In genomic region chr19:17487240-17488121, GRCh38 we compare ENCODE assay signal across 28 cellular contexts. TPM values are rescaled to one million over a fixed set of nuclear protein-coding genes. Genes with fewer than 3 reads are reported as not detected.
DNase-seq lines count a peak whose midpoint lies in the region; ATAC-seq lines count a peak whose summit lies in the region.
"Had no signal": no experiment of that assay in that cellular context is flagged by ENCODE, and none has a peak within 500 bp of the region (broad histone marks: within the 10 kb centered on the region; RNA-seq: fewer than 3 reads in every experiment).

No MANE protein-coding gene starts in this region.

- no peaks in the 10 kb centered on the region for H3K36me3 Mint-ChIP-seq in activated T-cell treated with anti-CD3 and anti-CD28 coated beads, Interleukin-2, amount 50 U/mL, for 24 hours (ENCODE audit: low read depth)
- no peaks in the 10 kb centered on the region for H3K36me3 Mint-ChIP-seq in activated T-cell treated with anti-CD3 and anti-CD28 coated beads, Interleukin-2, amount 50 U/mL, for 4 hours (ENCODE audit: insufficient read depth)
- H3K36me3 Mint-ChIP-seq in T-helper 17 cell (ENCODE audit: low read depth), result peaks cover 3% of the 10 kb centered on the region
- H3K36me3 Mint-ChIP-seq: activated CD4-positive, alpha-beta memory T cell treated with anti-CD3 and anti-CD28 coated beads for 36 hours had no signal

- H3K9me3 Mint-ChIP-seq in activated T-cell treated with anti-CD3 and anti-CD28 coated beads, Interleukin-2, amount 50 U/mL, for 24 hours, result no peaks in the 10 kb centered on the region
- no peaks in the 10 kb centered on the region for H3K9me3 Mint-ChIP-seq in activated T-cell treated with anti-CD3 and anti-CD28 coated beads, Interleukin-2, amount 50 U/mL, for 4 hours
- H3K9me3 Mint-ChIP-seq: activated CD4-positive, alpha-beta memory T cell treated with anti-CD3 and anti-CD28 coated beads for 36 hours had no signal

- peak overlapping the region; percentile 79 for H3K4me3 Mint-ChIP-seq in activated T-cell treated with anti-CD3 and anti-CD28 coated beads, Interleukin-2, amount 50 U/mL, for 24 hours
- H3K4me3 Mint-ChIP-seq in activated T-cell treated with anti-CD3 and anti-CD28 coated beads, Interleukin-2, amount 50 U/mL, for 4 hours, result no peak overlapping the region
- H3K4me3 Mint-ChIP-seq in T-helper 17 cell, result no peak overlapping the region

- DNase-seq in activated T-cell treated with anti-CD3 and anti-CD28 coated beads, Interleukin-2, amount 50 U/mL, for 24 hours, result no peak
- no peak for DNase-seq in activated T-cell treated with anti-CD3 and anti-CD28 coated beads, Interleukin-2, amount 50 U/mL, for 4 hours
- no peak for DNase-seq in T-helper 17 cell
- DNase-seq in iPS-NIHi11 (ENCODE audit: low spot score), result peak; percentile 58
- DNase-seq in substantia nigra (lab: John Stamatoyannopoulos, UW), result no peak
- DNase-seq in DMS53 treated with DMSO at 0.1 percent for 48 hours (lab: John Stamatoyannopoulos, UW; ENCODE audit: unreplicated experiment), result no peak
- no peak for DNase-seq in activated effector memory CD4-positive, alpha-beta T cell treated with Interleukin-2 at 50 U/mL for 16 hours
- DNase-seq in NCI-H187 (lab: John Stamatoyannopoulos, UW), result no peak
- DNase-seq: ACHN; activated CD4-positive, alpha-beta memory T cell treated with anti-CD3 and anti-CD28 coated beads for 36 hours; adrenal gland; DMS79; foreskin fibroblast; KBM-7; kidney glomerular epithelial cell; mesendoderm; MV-4-11; NCI-H2029; NCI-H510A; psoas muscle; Right ventricle myocardium superior; small intestine; stimulated activated CD4-positive, alpha-beta T cell treated with anti-CD3 and anti-CD28 coated beads, Interleukin-2, amount 100 ng/mL, for 48 hours; T-helper 1 cell had no signal

- ATAC-seq in activated T-cell treated with anti-CD3 and anti-CD28 coated beads, Interleukin-2, amount 50 U/mL, for 4 hours, result no peak
- ATAC-seq in T-helper 17 cell, result no peak

- peak overlapping the region; percentile 3 for H3K27ac ChIP-seq in substantia nigra (ENCODE audit: low read depth, low read length, poor library complexity, severe bottlenecking)
- H3K27ac ChIP-seq: epithelial cell of prostate had no signal

- H3K9me3 ChIP-seq in T-helper 17 cell (ENCODE audit: control insufficient read depth, low read length, poor library complexity, severe bottlenecking), result no peaks in the 10 kb centered on the region
- H3K9me3 ChIP-seq: adrenal gland, psoas muscle, suprapubic skin had no signal

- no peak overlapping the region for H3K27ac Mint-ChIP-seq in activated T-cell treated with anti-CD3 and anti-CD28 coated beads, Interleukin-2, amount 50 U/mL, for 24 hours
- H3K27ac Mint-ChIP-seq in T-helper 17 cell, result peak overlapping the region; percentile 54
- H3K27ac Mint-ChIP-seq: activated CD4-positive, alpha-beta memory T cell treated with anti-CD3 and anti-CD28 coated beads for 36 hours had no signal

- no peaks in the 10 kb centered on the region for H3K27me3 Mint-ChIP-seq in activated T-cell treated with anti-CD3 and anti-CD28 coated beads, Interleukin-2, amount 50 U/mL, for 24 hours
- H3K27me3 Mint-ChIP-seq in activated T-cell treated with anti-CD3 and anti-CD28 coated beads, Interleukin-2, amount 50 U/mL, for 4 hours (ENCODE audit: low read depth), result no peaks in the 10 kb centered on the region
- H3K27me3 Mint-ChIP-seq in T-helper 17 cell, result no peaks in the 10 kb centered on the region
- H3K27me3 Mint-ChIP-seq: activated CD4-positive, alpha-beta memory T cell treated with anti-CD3 and anti-CD28 coated beads for 36 hours had no signal

- peaks cover 35% of the 10 kb centered on the region for H3K4me1 Mint-ChIP-seq in activated T-cell treated with anti-CD3 and anti-CD28 coated beads, Interleukin-2, amount 50 U/mL, for 24 hours (ENCODE audit: low read depth)
- peaks cover 31% of the 10 kb centered on the region for H3K4me1 Mint-ChIP-seq in activated T-cell treated with anti-CD3 and anti-CD28 coated beads, Interleukin-2, amount 50 U/mL, for 4 hours (ENCODE audit: low read depth)
- peaks cover 19% of the 10 kb centered on the region for H3K4me1 Mint-ChIP-seq in T-helper 17 cell

RNA-seq across cellular contexts. Expression of gene SLC27A1, which starts 17.2 kb away (rescaled TPM):
- 1 to 10 TPM; 1.5 to 2.1 (median 2.0) TPM for total RNA-seq in activated T-cell treated with anti-CD3 and anti-CD28 coated beads, Interleukin-2, amount 50 U/mL, for 4 hours
- 1 to 10 TPM; 5.8 to 7.1 TPM for total RNA-seq in T-helper 17 cell

RNA-seq across cellular contexts. Expression of gene PGLS, which starts 24.0 kb away (rescaled TPM):
- 10 to 100 TPM; 59.4 to 61.6 (median 60.9) TPM for total RNA-seq in activated T-cell treated with anti-CD3 and anti-CD28 coated beads, Interleukin-2, amount 50 U/mL, for 4 hours
- 10 to 100 TPM; 48.6 to 53.7 TPM for total RNA-seq in T-helper 17 cell

RNA-seq across cellular contexts. Expression of gene NXNL1, which starts 26.8 kb away (rescaled TPM):
- not detected for total RNA-seq in activated T-cell treated with anti-CD3 and anti-CD28 coated beads, Interleukin-2, amount 50 U/mL, for 4 hours
- total RNA-seq in T-helper 17 cell, result not detected
- total RNA-seq: activated CD4-positive, alpha-beta memory T cell treated with anti-CD3 and anti-CD28 coated beads for 36 hours; bronchial epithelial cell; dermis microvascular lymphatic vessel endothelial cell; suprapubic skin had no signal

RNA-seq across cellular contexts. Expression of gene TMEM221, which starts 39.0 kb away (rescaled TPM):
- total RNA-seq in activated T-cell treated with anti-CD3 and anti-CD28 coated beads, Interleukin-2, amount 50 U/mL, for 4 hours, result not detected
- total RNA-seq in T-helper 17 cell, result not detected
- total RNA-seq: activated CD4-positive, alpha-beta memory T cell treated with anti-CD3 and anti-CD28 coated beads for 36 hours; bronchial epithelial cell; dermis microvascular lymphatic vessel endothelial cell had no signal
